In the genomic region with DNA sequence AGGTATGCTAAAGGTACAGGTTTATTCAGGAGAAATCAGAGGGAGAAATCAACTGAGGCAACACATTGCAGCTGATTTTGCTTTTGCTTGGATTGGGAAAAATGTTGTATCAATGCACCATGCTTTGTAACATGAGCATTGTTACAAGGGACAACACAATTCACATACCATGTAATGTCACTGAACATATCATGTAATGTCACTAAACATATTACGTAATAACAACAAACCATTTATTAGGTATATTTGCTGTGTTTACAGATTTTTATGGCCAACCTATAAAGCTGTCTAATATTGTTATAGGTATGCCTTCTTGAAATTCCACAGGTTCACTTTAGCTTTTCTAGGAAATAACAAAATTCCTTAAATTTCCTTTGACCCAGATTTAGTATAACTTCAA, we compare ENCODE assay signal across 7 cellular contexts.
"Had no signal": no experiment of that assay in that cellular context is flagged by ENCODE, and none has a peak within 500 bp of the region (broad histone marks: within the 10 kb centered on the region; RNA-seq: fewer than 3 reads in every experiment).

No MANE protein-coding gene starts in this region.

- H3K4me2 ChIP-seq: GM23338 had no signal

- H2AFZ ChIP-seq: GM23338 had no signal

- H3K27ac ChIP-seq: HL-60 had no signal

- H3K4me3 ChIP-seq: GM23338, HAP-1 had no signal

- ATAC-seq: GM23338, HCT116 had no signal

- DNase-seq: H7, HFFc6, KG1 had no signal

- H3K36me3 ChIP-seq: HAP-1 had no signal
